In the genomic region with DNA sequence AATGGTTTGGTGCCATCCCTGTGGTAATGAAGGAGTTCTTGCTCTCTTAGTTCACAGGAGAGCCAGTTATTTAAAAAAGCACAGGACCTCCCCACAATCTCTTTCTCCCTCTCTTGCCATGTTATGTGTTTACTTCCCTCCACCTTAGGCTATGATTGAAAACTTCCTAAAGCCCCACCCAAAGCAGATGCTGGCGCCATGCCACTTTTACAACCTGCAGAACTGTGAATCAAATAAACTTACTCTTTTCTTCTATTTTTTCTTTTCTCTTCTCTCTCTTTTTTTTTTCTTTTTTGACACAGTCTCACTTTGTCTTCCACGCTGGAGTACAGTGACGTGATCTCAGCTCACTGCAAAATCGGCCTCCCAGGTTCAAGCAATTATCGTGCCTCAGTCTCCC, we compare ENCODE assay signal across 1 cellular context.
TF ChIP-seq lines count a peak whose summit lies in the region.

No MANE protein-coding gene starts in this region.

TF ChIP-seq in H1, 55 proteins besides CTCF, POLR2A, EP300 and RAD21:
- no peak for TF ChIP-seq RFX5 (IDR thresholded peaks at IDR 0.05; ENCODE audit: borderline replicate concordance, low read depth, low read length)
- no peak for TF ChIP-seq CHD7 (IDR thresholded peaks at IDR 0.05; ENCODE audit: insufficient replicate concordance, low read length)
- TF ChIP-seq CHD1 (IDR thresholded peaks at IDR 0.05; ENCODE audit: low read depth, low read length), result no peak
